Comparison of ENCODE assay signal across 1 cellular context in genomic region chr1:8390707-8391106, GRCh38.
A peak's percentile ranks its signal among the peaks of the same experiment; 100 is the strongest.
TF ChIP-seq lines count a peak whose summit lies in the region.

No MANE protein-coding gene starts in this region.

TF ChIP-seq in K562, 482 proteins besides CTCF, POLR2A, EP300 and RAD21 (continued from another document and continues in another):
- TF ChIP-seq ZBTB40 (IDR thresholded peaks at IDR 0.05), result peak; percentile 89
- TF ChIP-seq ZBTB40 (CRISPR knock-in tag; IDR thresholded peaks at IDR 0.05), result no peak; the same call in 1 of the 2 replicates
- TF ChIP-seq SUPT5H (IDR thresholded peaks at IDR 0.05), result no peak
- no peak for TF ChIP-seq SMAD4 (CRISPR knock-in tag; conservative IDR thresholded peaks at IDR 0.05)
- no peak for TF ChIP-seq TCF7 (IDR thresholded peaks at IDR 0.05; ENCODE audit: borderline replicate concordance)
- TF ChIP-seq ZNF197 (CRISPR knock-in tag; IDR thresholded peaks at IDR 0.05; ENCODE audit: low read depth), result no peak
- 0 out of 2 replicates have a peak, but pooled peaks have one; percentile 31 for TF ChIP-seq THRB (CRISPR knock-in tag; conservative IDR thresholded peaks at IDR 0.05)
- no peak for TF ChIP-seq ZMIZ1 (IDR thresholded peaks at IDR 0.05; ENCODE audit: low read depth in 2 of 2, low read length in 2 of 2)
- TF ChIP-seq ZBTB2 (IDR thresholded peaks at IDR 0.05), result 0 out of 2 replicates have a peak, but pooled peaks have one; percentile 15
- no peak for TF ChIP-seq ZBTB12 (CRISPR knock-in tag; IDR thresholded peaks at IDR 0.05)
- TF ChIP-seq ARID1B (IDR thresholded peaks at IDR 0.05), result peak; percentile 24; the same call in 1 of the 2 replicates
- no peak for TF ChIP-seq NCOA1 (IDR thresholded peaks at IDR 0.05; ENCODE audit: low read depth)
- TF ChIP-seq ELK3 (CRISPR knock-in tag; IDR thresholded peaks at IDR 0.05), result no peak
- peak; percentile 24; the same call in 1 of the 2 replicates for TF ChIP-seq SPI1 (IDR thresholded peaks at IDR 0.05; ENCODE audit: borderline replicate concordance, low read depth, low read length)
- TF ChIP-seq LARP7 (IDR thresholded peaks at IDR 0.05), result peak; percentile 69; the same call in 1 of the 2 replicates
- TF ChIP-seq, protein P1, sequence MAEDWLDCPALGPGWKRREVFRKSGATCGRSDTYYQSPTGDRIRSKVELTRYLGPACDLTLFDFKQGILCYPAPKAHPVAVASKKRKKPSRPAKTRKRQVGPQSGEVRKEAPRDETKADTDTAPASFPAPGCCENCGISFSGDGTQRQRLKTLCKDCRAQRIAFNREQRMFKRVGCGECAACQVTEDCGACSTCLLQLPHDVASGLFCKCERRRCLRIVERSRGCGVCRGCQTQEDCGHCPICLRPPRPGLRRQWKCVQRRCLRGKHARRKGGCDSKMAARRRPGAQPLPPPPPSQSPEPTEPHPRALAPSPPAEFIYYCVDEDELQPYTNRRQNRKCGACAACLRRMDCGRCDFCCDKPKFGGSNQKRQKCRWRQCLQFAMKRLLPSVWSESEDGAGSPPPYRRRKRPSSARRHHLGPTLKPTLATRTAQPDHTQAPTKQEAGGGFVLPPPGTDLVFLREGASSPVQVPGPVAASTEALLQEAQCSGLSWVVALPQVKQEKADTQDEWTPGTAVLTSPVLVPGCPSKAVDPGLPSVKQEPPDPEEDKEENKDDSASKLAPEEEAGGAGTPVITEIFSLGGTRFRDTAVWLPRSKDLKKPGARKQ (CRISPR knock-in tag; IDR thresholded peaks at IDR 0.05), result no peak
- no peak for TF ChIP-seq HMGXB4 (CRISPR knock-in tag; IDR thresholded peaks at IDR 0.05)
- peak in 1 of 2 experiments; percentile 27; a peak in 1 of 4 replicates for TF ChIP-seq KDM1A (IDR thresholded peaks at IDR 0.05)
- no peak for TF ChIP-seq SIX5 (IDR thresholded peaks at IDR 0.05; ENCODE audit: borderline replicate concordance in 1 of 2, insufficient read depth in 1 of 2, low read depth in 1 of 2, low read length in 2 of 2)
- TF ChIP-seq STAT6 (CRISPR knock-in tag; IDR thresholded peaks at IDR 0.05), result no peak
- TF ChIP-seq, protein P2, sequence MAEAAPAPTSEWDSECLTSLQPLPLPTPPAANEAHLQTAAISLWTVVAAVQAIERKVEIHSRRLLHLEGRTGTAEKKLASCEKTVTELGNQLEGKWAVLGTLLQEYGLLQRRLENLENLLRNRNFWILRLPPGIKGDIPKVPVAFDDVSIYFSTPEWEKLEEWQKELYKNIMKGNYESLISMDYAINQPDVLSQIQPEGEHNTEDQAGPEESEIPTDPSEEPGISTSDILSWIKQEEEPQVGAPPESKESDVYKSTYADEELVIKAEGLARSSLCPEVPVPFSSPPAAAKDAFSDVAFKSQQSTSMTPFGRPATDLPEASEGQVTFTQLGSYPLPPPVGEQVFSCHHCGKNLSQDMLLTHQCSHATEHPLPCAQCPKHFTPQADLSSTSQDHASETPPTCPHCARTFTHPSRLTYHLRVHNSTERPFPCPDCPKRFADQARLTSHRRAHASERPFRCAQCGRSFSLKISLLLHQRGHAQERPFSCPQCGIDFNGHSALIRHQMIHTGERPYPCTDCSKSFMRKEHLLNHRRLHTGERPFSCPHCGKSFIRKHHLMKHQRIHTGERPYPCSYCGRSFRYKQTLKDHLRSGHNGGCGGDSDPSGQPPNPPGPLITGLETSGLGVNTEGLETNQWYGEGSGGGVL (CRISPR knock-in tag; IDR thresholded peaks at IDR 0.05), result no peak
- TF ChIP-seq CREB1 (IDR thresholded peaks at IDR 0.05), result no peak
- TF ChIP-seq CREB1 (CRISPR knock-in tag; IDR thresholded peaks at IDR 0.05), result no peak
- TF ChIP-seq EGR1 (conservative IDR thresholded peaks at IDR 0.05), result no peak
- TF ChIP-seq ZNF76 (CRISPR knock-in tag; IDR thresholded peaks at IDR 0.05; ENCODE audit: borderline replicate concordance), result no peak
